In the genomic region with DNA sequence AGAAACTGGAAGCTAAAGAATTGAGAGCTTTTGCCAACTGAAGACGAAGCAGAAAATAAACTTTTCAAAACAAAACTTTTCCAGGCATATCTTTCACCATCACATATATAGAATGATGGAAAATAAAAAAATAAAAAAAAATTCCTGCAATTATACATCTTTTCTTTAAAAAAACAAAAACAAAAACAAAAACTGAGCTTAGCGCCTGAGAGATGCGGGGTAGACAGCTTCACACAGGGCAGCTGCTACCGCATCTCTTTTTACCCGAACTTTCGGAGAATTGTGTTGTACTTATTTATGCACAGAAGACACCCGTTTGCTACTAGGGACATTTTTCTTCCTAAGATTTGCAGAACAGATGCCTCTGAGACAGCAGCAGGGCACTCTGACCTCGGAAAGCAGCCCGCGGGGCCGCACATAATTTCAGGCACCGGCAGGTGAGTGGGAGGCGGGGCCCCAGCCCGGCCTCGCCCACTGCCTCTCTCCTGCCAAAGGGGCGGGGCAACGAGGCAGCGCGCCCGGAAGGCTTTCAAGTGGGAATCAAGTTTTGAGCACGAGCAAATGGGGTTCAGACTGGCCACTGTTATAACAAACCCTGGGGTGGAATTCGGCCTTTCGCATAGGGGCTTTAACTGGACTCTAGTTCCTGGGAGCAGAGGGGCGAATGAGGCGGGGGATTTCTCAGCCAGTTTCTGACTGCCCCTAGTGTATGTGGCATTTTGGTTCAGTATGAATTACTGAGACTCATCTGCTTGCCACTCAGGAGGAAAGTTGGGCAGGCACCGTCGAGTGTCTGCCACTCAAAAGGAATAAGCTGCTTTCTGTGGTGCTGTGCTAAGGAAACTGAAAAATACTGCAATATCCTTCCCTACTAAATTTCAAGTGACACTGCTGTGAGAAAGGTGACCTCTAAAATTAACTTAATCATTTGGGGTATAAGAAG, we compare ENCODE assay signal across 10 cellular contexts. TPM values are rescaled to one million over a fixed set of nuclear protein-coding genes. Genes with fewer than 3 reads are reported as not detected.
DNase-seq lines count a peak whose midpoint lies in the region; ATAC-seq, FAIRE-seq and TF ChIP-seq lines count a peak whose summit lies in the region.
"Had no signal": no experiment of that assay in that cellular context is flagged by ENCODE, and none has a peak within 500 bp of the region (broad histone marks: within the 10 kb centered on the region; RNA-seq: fewer than 3 reads in every experiment).

No MANE protein-coding gene starts in this region.

- 49 to 78% methylated on average over 17 to 27 of the region's 27 CpGs for WGBS in esophagus squamous epithelium, 2 donors

- FAIRE-seq in frontal cortex (lab: Jason Lieb, UNC) = no peak

- H3K27ac Mint-ChIP-seq in GM23338 = no peak overlapping the region
- H3K27ac Mint-ChIP-seq: activated B cell treated with CpG ODN at 0.5 μM for 24 hours had no signal

- peaks cover 2% of the 10 kb centered on the region for H3K27me3 Mint-ChIP-seq in GM23338 (ENCODE audit: insufficient read depth, low read depth, poor library complexity)
- H3K27me3 Mint-ChIP-seq: activated B cell treated with CpG ODN at 0.5 μM for 24 hours had no signal

- H3K4me3 ChIP-seq in GM23338 (peak overlapping the region; percentile 62), esophagus squamous epithelium (peak overlapping the region in 3 of 4 donors; percentile 24 to 31 (median 31))

- peak; percentile 96 for ATAC-seq in GM23338
- no peak for ATAC-seq in stimulated activated naive CD8-positive, alpha-beta T cell treated with anti-CD3 and anti-CD28 coated beads, Interleukin-15, Interleukin-2, amounts not matched to agents 100 U/mL and 50 U/mL, for 24 hours

- no peaks in the 10 kb centered on the region for H3K27me3 ChIP-seq in GM23338 (ENCODE audit: insufficient read depth)
- no peaks in the 10 kb centered on the region for H3K27me3 ChIP-seq in esophagus squamous epithelium

- H3F3A ChIP-seq in GM23338 (replicated peaks; ENCODE audit: low read depth) = no peaks in the 10 kb centered on the region

- H3K9me3 Mint-ChIP-seq in GM23338 = no peaks in the 10 kb centered on the region
- H3K9me3 Mint-ChIP-seq: activated B cell treated with CpG ODN at 0.5 μM for 24 hours had no signal

- H3K27ac ChIP-seq in GM23338 (ENCODE audit: low read depth) = no peak overlapping the region
- no peak overlapping the region for H3K27ac ChIP-seq in esophagus squamous epithelium

- H3K4me2 ChIP-seq in GM23338 = peak overlapping the region; percentile 82

- no peaks in the 10 kb centered on the region for H3K79me2 ChIP-seq in GM23338 (replicated peaks; ENCODE audit: insufficient read depth)

- H4K20me1 ChIP-seq in GM23338 (replicated peaks; ENCODE audit: insufficient read depth) = no peaks in the 10 kb centered on the region

- H3K4me3 Mint-ChIP-seq in GM23338 = peak overlapping the region; percentile 77
- H3K4me3 Mint-ChIP-seq: activated B cell treated with CpG ODN at 0.5 μM for 24 hours had no signal

- peaks cover 5% of the 10 kb centered on the region; the same call in 1 of the 2 replicates for H3K9me2 ChIP-seq in GM23338 (ENCODE audit: insufficient read depth)

- H3K36me3 ChIP-seq in GM23338 (ENCODE audit: insufficient read depth) = no peaks in the 10 kb centered on the region
- H3K36me3 ChIP-seq in esophagus squamous epithelium = peaks cover 0 to 3% (median 0%) of the 10 kb centered on the region in 3 donors

- peaks cover 15% of the 10 kb centered on the region; the same call in 2 of the 3 replicates for H3K4me1 Mint-ChIP-seq in GM23338
- H3K4me1 Mint-ChIP-seq: activated B cell treated with CpG ODN at 0.5 μM for 24 hours had no signal

- H3K36me3 Mint-ChIP-seq in GM23338 (ENCODE audit: low read depth) = no peaks in the 10 kb centered on the region

- H3K4me1 ChIP-seq in GM23338 (ENCODE audit: insufficient read depth) = peaks cover 10% of the 10 kb centered on the region
- peaks cover 0 to 8% (median 0%) of the 10 kb centered on the region in 3 donors for H3K4me1 ChIP-seq in esophagus squamous epithelium

- H3K9me3 ChIP-seq in esophagus squamous epithelium = no peaks in the 10 kb centered on the region

- peak; percentile 92 for DNase-seq in GM23338 (ENCODE audit: low spot score)
- peak; percentile 55 for DNase-seq in NCI-H2196 treated with DMSO at 0.1 percent for 48 hours (lab: John Stamatoyannopoulos, UW; ENCODE audit: unreplicated experiment)
- DNase-seq in esophagus squamous epithelium (lab: John Stamatoyannopoulos, UW) = no peak
- DNase-seq in mucosa of gallbladder (ENCODE audit: low spot score) = peak; percentile 27
- DNase-seq in activated naive CD4-positive, alpha-beta T cell (lab: John Stamatoyannopoulos, UW) = no peak
- DNase-seq in frontal cortex (ENCODE audit: low spot score in 2 of 2) = no peak
- DNase-seq in stimulated activated CD4-positive, alpha-beta T cell treated with anti-CD3 and anti-CD28 coated beads, Interleukin-12 subunit alpha, Interleukin-12 subunit beta, amount 100 ng/mL, for 4 hours = no peak
- no peak for DNase-seq in stimulated activated naive CD8-positive, alpha-beta T cell treated with anti-CD3 and anti-CD28 coated beads, Interleukin-15, Interleukin-2, amounts not matched to agents 100 U/mL and 50 U/mL, for 24 hours
- DNase-seq: activated B cell treated with CpG ODN at 0.5 μM for 24 hours, aorta had no signal

- TF ChIP-seq CTCF in GM23338 (conservative IDR thresholded peaks at IDR 0.05; ENCODE audit: low read depth in 2 of 2) (no peak), esophagus squamous epithelium (IDR thresholded peaks at IDR 0.05) (no peak)

- no peak for TF ChIP-seq POLR2A in esophagus squamous epithelium (IDR thresholded peaks at IDR 0.05)

- intact Hi-C loops in esophagus squamous epithelium (cut with DNase I) = no loop called here

- H2AFZ ChIP-seq in GM23338 = peak overlapping the region; percentile 85; the same call in 1 of the 2 replicates

TF ChIP-seq in GM23338, 12 proteins besides CTCF, POLR2A, EP300 and RAD21:
- no peak for TF ChIP-seq JUNB (IDR thresholded peaks at IDR 0.05; ENCODE audit: unreplicated experiment)
- peak; percentile 35; the same call in 1 of the 2 replicates for TF ChIP-seq POLR2AphosphoS5 (IDR thresholded peaks at IDR 0.05; ENCODE audit: low read depth)
- no peak for TF ChIP-seq ZNF331 (CRISPR knock-in tag; IDR thresholded peaks at IDR 0.05; ENCODE audit: low read depth)
- TF ChIP-seq NANOG (IDR thresholded peaks at IDR 0.05; ENCODE audit: borderline replicate concordance) = no peak

RNA-seq across cellular contexts. Expression of a gene that starts 18.5 kb away (rescaled TPM):
- total RNA-seq in GM23338 (2014; rRNA removed; shearing (Covaris generic)) = 36.9 and 38.4 TPM in 2 replicates
- polyA plus RNA-seq in GM23338 (2016; fragmentation: Nextera tagmentation; extraction: Ambion mirVana) = 180 and 183 TPM in 2 replicates
- total RNA-seq in esophagus squamous epithelium = 10 to 100 TPM in 3 of 4 donors, 1 to 10 TPM in 1; 8.5 to 24.4 (median 18.2) TPM
- total RNA-seq in mucosa of gallbladder = 19.5 TPM
- 20.8 TPM for total RNA-seq in frontal cortex

Comparison
In these comparisons a context has a peak if more than half of its experiments do, and no peak if none do; other contexts are left out.
1. DNase-seq: peak in GM23338 (single experiment), NCI-H2196 treated with DMSO at 0.1 percent for 48 hours (single experiment) and mucosa of gallbladder (single experiment); none in esophagus squamous epithelium (single experiment), activated naive CD4-positive, alpha-beta T cell (0 of 4), frontal cortex (0 of 2), stimulated activated CD4-positive, alpha-beta T cell treated with anti-CD3 and anti-CD28 coated beads, Interleukin-12 subunit alpha, Interleukin-12 subunit beta, amount 100 ng/mL, for 4 hours (single experiment) and stimulated activated naive CD8-positive, alpha-beta T cell treated with anti-CD3 and anti-CD28 coated beads, Interleukin-15, Interleukin-2, amounts not matched to agents 100 U/mL and 50 U/mL, for 24 hours (single experiment).